23 cellular contexts compared by ENCODE assay signal in genomic region chr2:105911425-105911824, GRCh38.
DNase-seq lines count a peak whose midpoint lies in the region; ATAC-seq, FAIRE-seq and TF ChIP-seq lines count a peak whose summit lies in the region.
"Had no signal": no experiment of that assay in that cellular context is flagged by ENCODE, and none has a peak within 500 bp of the region (broad histone marks: within the 10 kb centered on the region; RNA-seq: fewer than 3 reads in every experiment).

No MANE protein-coding gene starts in this region.

- no peak overlapping the region for H3K9ac ChIP-seq in keratinocyte (ENCODE audit: control insufficient read depth, extremely low read depth, insufficient read depth, low read length)
- no peak overlapping the region for H3K9ac ChIP-seq in skeletal muscle tissue (ENCODE audit: low read depth in 1 of 3, low read length in 3 of 3)

- H3K4me1 ChIP-seq in keratinocyte (ENCODE audit: control insufficient read depth, extremely low read depth, insufficient read depth, low read length): no peaks in the 10 kb centered on the region
- H3K4me1 ChIP-seq in skeletal muscle tissue (ENCODE audit: control insufficient read depth in 3 of 3, insufficient read depth in 3 of 3, low read length in 3 of 3): peaks cover 22 to 30% (median 24%) of the 10 kb centered on the region in 3 donors
- H3K4me1 ChIP-seq: A549, Caco-2 had no signal

- intact Hi-C loops in activated CD4-positive, alpha-beta T cell treated with anti-CD3 and anti-CD28 coated beads for 36 hours (cut with DNase I, micrococcal nuclease): no loop called here

- H3K27me3 Mint-ChIP-seq in activated CD4-positive, alpha-beta T cell treated with anti-CD3 and anti-CD28 coated beads for 36 hours: no peaks in the 10 kb centered on the region
- no peaks in the 10 kb centered on the region for H3K27me3 Mint-ChIP-seq in stimulated activated naive CD8-positive, alpha-beta T cell treated with anti-CD3 and anti-CD28 coated beads, Interleukin-15, Interleukin-2, amounts not matched to agents 100 ng/mL and 50 ng/mL, for 24 hours
- no peaks in the 10 kb centered on the region for H3K27me3 Mint-ChIP-seq in stimulated activated naive CD8-positive, alpha-beta T cell treated with anti-CD3 and anti-CD28 coated beads, Interleukin-15, amount 100 ng/mL, for 72 hours
- H3K27me3 Mint-ChIP-seq: CD4-positive, alpha-beta T cell had no signal

- no peak overlapping the region for H3K4me3 Mint-ChIP-seq in activated CD4-positive, alpha-beta T cell treated with anti-CD3 and anti-CD28 coated beads for 36 hours
- no peak overlapping the region for H3K4me3 Mint-ChIP-seq in stimulated activated naive CD8-positive, alpha-beta T cell treated with anti-CD3 and anti-CD28 coated beads, Interleukin-15, Interleukin-2, amounts not matched to agents 100 ng/mL and 50 ng/mL, for 24 hours
- no peak overlapping the region for H3K4me3 Mint-ChIP-seq in stimulated activated naive CD8-positive, alpha-beta T cell treated with anti-CD3 and anti-CD28 coated beads, Interleukin-15, amount 100 ng/mL, for 72 hours
- H3K4me3 Mint-ChIP-seq: CD4-positive, alpha-beta T cell; GM23338; HFFc6 had no signal

- CTCF ChIA-PET in activated CD4-positive, alpha-beta T cell treated with anti-CD3 and anti-CD28 coated beads for 36 hours (lab: Charles Lee): no interaction called here

- no peaks in the 10 kb centered on the region for H3K27me3 ChIP-seq in keratinocyte (ENCODE audit: control insufficient read depth, extremely low read depth, insufficient read depth, low read length)
- no peaks in the 10 kb centered on the region for H3K27me3 ChIP-seq in skeletal muscle tissue (ENCODE audit: control insufficient read depth in 3 of 3, insufficient read depth in 3 of 3, low read length in 3 of 3)

- H3K9me3 Mint-ChIP-seq in activated CD4-positive, alpha-beta T cell treated with anti-CD3 and anti-CD28 coated beads for 36 hours (ENCODE audit: low read depth): peaks cover 11% of the 10 kb centered on the region
- peaks cover 18% of the 10 kb centered on the region for H3K9me3 Mint-ChIP-seq in stimulated activated naive CD8-positive, alpha-beta T cell treated with anti-CD3 and anti-CD28 coated beads, Interleukin-15, Interleukin-2, amounts not matched to agents 100 ng/mL and 50 ng/mL, for 24 hours
- H3K9me3 Mint-ChIP-seq in stimulated activated naive CD8-positive, alpha-beta T cell treated with anti-CD3 and anti-CD28 coated beads, Interleukin-15, amount 100 ng/mL, for 72 hours: peaks cover 10 to 31% of the 10 kb centered on the region in 2 donors

- H2AFZ ChIP-seq in keratinocyte (ENCODE audit: control insufficient read depth, low read length): no peak overlapping the region
- H2AFZ ChIP-seq: GM23338 had no signal

- H3K36me3 Mint-ChIP-seq in activated CD4-positive, alpha-beta T cell treated with anti-CD3 and anti-CD28 coated beads for 36 hours (ENCODE audit: low read depth): peaks cover 4% of the 10 kb centered on the region
- H3K36me3 Mint-ChIP-seq in stimulated activated naive CD8-positive, alpha-beta T cell treated with anti-CD3 and anti-CD28 coated beads, Interleukin-15, Interleukin-2, amounts not matched to agents 100 ng/mL and 50 ng/mL, for 24 hours (ENCODE audit: low read depth): peaks cover 15% of the 10 kb centered on the region

- H3K9me3 ChIP-seq in keratinocyte (ENCODE audit: control insufficient read depth, low read depth, low read length) (peaks cover 4% of the 10 kb centered on the region), skeletal muscle tissue (ENCODE audit: control insufficient read depth in 3 of 3, low read length in 3 of 3) (peaks cover 0 to 14% (median 8%) of the 10 kb centered on the region in 3 donors)
- H3K9me3 ChIP-seq: Caco-2 had no signal

- no peak for ATAC-seq in activated CD4-positive, alpha-beta T cell treated with anti-CD3 and anti-CD28 coated beads for 36 hours
- no peak for ATAC-seq in stimulated activated naive CD8-positive, alpha-beta T cell treated with anti-CD3 and anti-CD28 coated beads, Interleukin-15, amount 100 ng/mL, for 72 hours
- no peak for ATAC-seq in GM21381 (IDR thresholded peaks at IDR 0.05; ENCODE audit: unreplicated experiment)
- ATAC-seq: A549, GM23338, HCT116 had no signal

- H4K20me1 ChIP-seq in keratinocyte (ENCODE audit: control insufficient read depth, extremely low read depth, insufficient read depth, low read length): no peaks in the 10 kb centered on the region

- no peaks in the 10 kb centered on the region for H3K79me2 ChIP-seq in keratinocyte (ENCODE audit: control insufficient read depth, insufficient read depth, low read length)

- H3K27ac ChIP-seq in keratinocyte (ENCODE audit: control insufficient read depth, insufficient read depth, low read length) (no peak overlapping the region), skeletal muscle tissue (ENCODE audit: low read depth, low read length) (peak overlapping the region; percentile 88)
- H3K27ac ChIP-seq: 22Rv1, A549, C4-2B had no signal

- dilution Hi-C loops in keratinocyte (cut with MboI; ENCODE audit: extremely low pct_ligation_motif_present, low sequenced_read_pairs): no loop called here

- peak; percentile 56 for FAIRE-seq in keratinocyte (lab: Jason Lieb, UNC)
- FAIRE-seq: A549, D721Med, G401.6, GM12892, GM18507, HTR-8/SVneo had no signal

- DNase-seq in activated CD4-positive, alpha-beta T cell treated with anti-CD3 and anti-CD28 coated beads for 36 hours: no peak
- no peak for DNase-seq in activated CD4-positive, alpha-beta T cell treated with anti-CD3 and anti-CD28 coated beads, Interleukin-2, amount 50 U/mL, for 48 hours
- DNase-seq in stimulated activated naive CD8-positive, alpha-beta T cell treated with anti-CD3 and anti-CD28 coated beads, Interleukin-15, amount 100 ng/mL, for 72 hours: no peak
- DNase-seq in keratinocyte (ENCODE audit: low read depth, low spot score) (no peak), NCI-H2171 (lab: John Stamatoyannopoulos, UW) (no peak)
- DNase-seq: AML-193; CD4-positive, alpha-beta T cell; H7; HFFc6 had no signal

- H3K36me3 ChIP-seq in keratinocyte (ENCODE audit: control insufficient read depth in 2 of 2, extremely low read depth in 1 of 2, insufficient read depth in 2 of 2, low read length in 2 of 2) (no peaks in the 10 kb centered on the region), skeletal muscle tissue (ENCODE audit: control insufficient read depth in 3 of 3, insufficient read depth in 3 of 3, low read length in 3 of 3) (no peaks in the 10 kb centered on the region)

- H3K4me3 ChIP-seq in keratinocyte (ENCODE audit: control insufficient read depth in 2 of 3, extremely low read depth in 1 of 3, insufficient read depth in 2 of 3, low read depth in 1 of 3, low read length in 3 of 3): no peak overlapping the region
- no peak overlapping the region for H3K4me3 ChIP-seq in skeletal muscle tissue (ENCODE audit: low read length in 3 of 3)
- H3K4me3 ChIP-seq: A549, GM23338 had no signal

- H3K9me1 ChIP-seq in keratinocyte (ENCODE audit: control insufficient read depth, extremely low read depth, insufficient read depth, low read length): no peaks in the 10 kb centered on the region

- TF ChIP-seq CTCF in keratinocyte (optimal IDR thresholded peaks at IDR 0.05 in 1 of 3, IDR thresholded peaks at IDR 0.05 in 1 of 3, conservative IDR thresholded peaks at IDR 0.05 in 1 of 3; ENCODE audit: extremely low read depth in 1 of 3, insufficient read depth in 2 of 3, low read length in 3 of 3): no peak

- POLR2A ChIA-PET in activated CD4-positive, alpha-beta T cell treated with anti-CD3 and anti-CD28 coated beads for 36 hours (lab: Charles Lee): no interaction called here

- H3K4me1 Mint-ChIP-seq in activated CD4-positive, alpha-beta T cell treated with anti-CD3 and anti-CD28 coated beads for 36 hours: peaks cover 32% of the 10 kb centered on the region
- H3K4me1 Mint-ChIP-seq in stimulated activated naive CD8-positive, alpha-beta T cell treated with anti-CD3 and anti-CD28 coated beads, Interleukin-15, Interleukin-2, amounts not matched to agents 100 ng/mL and 50 ng/mL, for 24 hours (ENCODE audit: low read depth): peaks cover 35% of the 10 kb centered on the region
- H3K4me1 Mint-ChIP-seq in stimulated activated naive CD8-positive, alpha-beta T cell treated with anti-CD3 and anti-CD28 coated beads, Interleukin-15, amount 100 ng/mL, for 72 hours: peaks cover 35% of the 10 kb centered on the region

- H3K4me2 ChIP-seq in keratinocyte (ENCODE audit: control insufficient read depth, extremely low read depth, insufficient read depth, low read depth, low read length): no peak overlapping the region
- H3K4me2 ChIP-seq: A549, GM23338 had no signal

- peak overlapping the region; percentile 80 for H3K27ac Mint-ChIP-seq in activated CD4-positive, alpha-beta T cell treated with anti-CD3 and anti-CD28 coated beads for 36 hours
- H3K27ac Mint-ChIP-seq in stimulated activated naive CD8-positive, alpha-beta T cell treated with anti-CD3 and anti-CD28 coated beads, Interleukin-15, Interleukin-2, amounts not matched to agents 100 ng/mL and 50 ng/mL, for 24 hours: peak overlapping the region; percentile 77
- H3K27ac Mint-ChIP-seq in stimulated activated naive CD8-positive, alpha-beta T cell treated with anti-CD3 and anti-CD28 coated beads, Interleukin-15, amount 100 ng/mL, for 72 hours: no peak overlapping the region
- H3K27ac Mint-ChIP-seq: CD4-positive, alpha-beta T cell; GM23338; HFFc6 had no signal

Comparison
In these comparisons a context has a peak if more than half of its experiments do, and no peak if none do; other contexts are left out.
1. H3K27ac Mint-ChIP-seq: peak in activated CD4-positive, alpha-beta T cell treated with anti-CD3 and anti-CD28 coated beads for 36 hours (single experiment) and stimulated activated naive CD8-positive, alpha-beta T cell treated with anti-CD3 and anti-CD28 coated beads, Interleukin-15, Interleukin-2, amounts not matched to agents 100 ng/mL and 50 ng/mL, for 24 hours (single experiment); none in stimulated activated naive CD8-positive, alpha-beta T cell treated with anti-CD3 and anti-CD28 coated beads, Interleukin-15, amount 100 ng/mL, for 72 hours (0 of 2).